In genomic region chr18:9634856-9635255, GRCh38 we compare ENCODE assay signal across 34 cellular contexts.
"Had no signal": no experiment of that assay in that cellular context is flagged by ENCODE, and none has a peak within 500 bp of the region (broad histone marks: within the 10 kb centered on the region; RNA-seq: fewer than 3 reads in every experiment).

No MANE protein-coding gene starts in this region.

- H3K4me3 ChIP-seq: MG63 had no signal

- H3K9me3 ChIP-seq: MG63 had no signal

- H3K9ac ChIP-seq: KMS-11 had no signal

- DNase-seq: Kasumi-1, MG63, MM.1S, MV-4-11, NCI-H1048, NCI-H1092, NCI-H1092 treated with DMSO at 0.1 percent for 48 hours, NCI-H1105, NCI-H1105 treated with DMSO at 0.1 percent for 48 hours, NCI-H1417, NCI-H1417 treated with DMSO at 0.1 percent for 48 hours, NCI-H1436, NCI-H1436 treated with DMSO at 0.1 percent for 48 hours, NCI-H146, NCI-H1694, NCI-H1694 treated with DMSO at 0.1 percent for 48 hours, NCI-H187, NCI-H187 treated with DMSO at 0.1 percent for 48 hours, NCI-H1930, NCI-H2029, NCI-H2029 treated with DMSO at 0.1 percent for 48 hours, NCI-H2081, NCI-H2081 treated with DMSO at 0.1 percent for 48 hours, NCI-H2107, NCI-H2171, NCI-H2171 treated with DMSO at 0.1 percent for 48 hours, NCI-H2227 treated with DMSO at 0.1 percent for 48 hours, NCI-H226, NCI-H345, NCI-H446, NCI-H446 treated with DMSO at 0.1 percent for 48 hours, NCI-H510A, NCI-H510A treated with DMSO at 0.1 percent for 48 hours had no signal

- H3K27me3 ChIP-seq: MG63 had no signal

- H3K27ac ChIP-seq: KMS-11 had no signal

- H3K4me2 ChIP-seq: KMS-11 had no signal

- H3K36me3 ChIP-seq: MG63 had no signal
